17 cellular contexts compared by ENCODE assay signal in the genomic region with DNA sequence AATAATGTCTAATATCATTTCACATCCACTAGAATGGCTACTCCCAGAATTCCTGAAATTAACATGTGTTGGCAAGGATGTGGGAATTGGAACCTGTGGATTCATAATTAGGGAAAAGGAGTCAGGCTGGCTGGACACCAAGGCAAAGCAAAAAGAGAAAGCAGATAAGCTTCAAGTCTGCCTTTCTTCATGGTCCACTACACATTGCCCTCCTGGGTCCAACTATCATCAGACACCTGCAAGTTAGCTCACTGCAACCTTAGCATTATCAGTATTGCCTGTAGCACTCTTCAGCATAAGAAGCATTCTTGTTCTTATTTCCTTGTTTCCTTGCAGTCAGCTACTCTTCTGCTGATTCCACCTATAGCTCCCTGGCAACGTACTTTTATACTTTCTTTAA.
A peak's percentile ranks its signal among the peaks of the same experiment; 100 is the strongest.
DNase-seq lines count a peak whose midpoint lies in the region; ATAC-seq, FAIRE-seq and TF ChIP-seq lines count a peak whose summit lies in the region.
"Had no signal": no experiment of that assay in that cellular context is flagged by ENCODE, and none has a peak within 500 bp of the region (broad histone marks: within the 10 kb centered on the region; RNA-seq: fewer than 3 reads in every experiment).

No MANE protein-coding gene starts in this region.

- H3K4me1 ChIP-seq in BLaER1 treated with 17β-estradiol and CSF1 and Interleukin-3, amounts not matched to agents 10 nM and 100 nM, result peaks cover 15 to 43% (median 32%) of the 10 kb centered on the region in 10 experiments; a peak in 19 of 20 replicates
- H3K4me1 ChIP-seq in Loucy (ENCODE audit: insufficient read depth, low read length, poor library complexity, severe bottlenecking), result peaks cover 33% of the 10 kb centered on the region
- H3K4me1 ChIP-seq: colonic mucosa, prostate gland had no signal

- H3K9ac ChIP-seq in BLaER1 treated with 17β-estradiol and CSF1 and Interleukin-3, amounts not matched to agents 10 nM and 100 nM, result no peak overlapping the region
- peak overlapping the region; percentile 49 for H3K9ac ChIP-seq in Loucy (ENCODE audit: low read depth, low read length, poor library complexity, severe bottlenecking)

- no peaks in the 10 kb centered on the region for H3K79me2 ChIP-seq in Loucy (ENCODE audit: insufficient read depth, low read length)

- POLR2A ChIA-PET in RWPE1 (lab: Yijun Ruan, JAX; ENCODE audit: low non-redundant PET), result no interaction called here

- no peaks in the 10 kb centered on the region for H4K20me1 ChIP-seq in BLaER1 treated with 17β-estradiol and CSF1 and Interleukin-3, amounts not matched to agents 10 nM and 100 nM
- no peaks in the 10 kb centered on the region for H4K20me1 ChIP-seq in Loucy (ENCODE audit: insufficient read depth, low read length, poor library complexity, severe bottlenecking)

- H2AFZ ChIP-seq in Loucy (ENCODE audit: low read length), result peak overlapping the region; percentile 83

- no peak overlapping the region for H3K4me3 ChIP-seq in BLaER1 treated with 17β-estradiol and CSF1 and Interleukin-3, amounts not matched to agents 10 nM and 100 nM
- H3K4me3 ChIP-seq in Loucy (ENCODE audit: low read length, poor library complexity, severe bottlenecking), result peak overlapping the region; percentile 47
- H3K4me3 ChIP-seq: colonic mucosa, prostate gland had no signal

- no peaks in the 10 kb centered on the region for H3K36me3 ChIP-seq in BLaER1 treated with 17β-estradiol and CSF1 and Interleukin-3, amounts not matched to agents 10 nM and 100 nM
- no peaks in the 10 kb centered on the region for H3K36me3 ChIP-seq in Loucy (ENCODE audit: insufficient read depth, low read length)
- H3K36me3 ChIP-seq: colonic mucosa, prostate gland had no signal

- H3K4me2 ChIP-seq in BLaER1 treated with 17β-estradiol and CSF1 and Interleukin-3, amounts not matched to agents 10 nM and 100 nM, result peak overlapping the region in 9 of 11 experiments; percentile 16 to 77 (median 59); a peak in 16 of 22 replicates
- peak overlapping the region; percentile 63 for H3K4me2 ChIP-seq in Loucy (ENCODE audit: low read depth, low read length, poor library complexity, severe bottlenecking)

- CTCF ChIA-PET in RWPE1 (lab: Yijun Ruan, JAX), result interaction anchor here (0.5 kb wide), 1 partner anchor 26 kb away, joined by 3 read pairs; no protein-coding TSS in a partner anchor

- no peaks in the 10 kb centered on the region for H3K9me2 ChIP-seq in Loucy (replicated peaks; ENCODE audit: low read depth, low read length)

- H3K27ac ChIP-seq in BLaER1 treated with 17β-estradiol and CSF1 and Interleukin-3, amounts not matched to agents 10 nM and 100 nM, result no peak overlapping the region
- no peak overlapping the region for H3K27ac ChIP-seq in RWPE1
- H3K27ac ChIP-seq: colonic mucosa, prostate gland had no signal

- peak; percentile 87 for FAIRE-seq in GM19239 (lab: Jason Lieb, UNC)
- FAIRE-seq: A204.1 had no signal

- H3K9me3 ChIP-seq in BLaER1 treated with 17β-estradiol and CSF1 and Interleukin-3, amounts not matched to agents 10 nM and 100 nM (replicated peaks in 1 of 11), result peaks cover 14 to 22% (median 17%) of the 10 kb centered on the region in 11 experiments; a peak in 21 of 22 replicates
- H3K9me3 ChIP-seq in Loucy (ENCODE audit: insufficient read depth, low read depth, low read length), result 0 out of 2 replicates have a peak, but pooled peaks cover 4% of the 10 kb centered on the region
- H3K9me3 ChIP-seq: colonic mucosa, prostate gland had no signal

- TF ChIP-seq CTCF in Loucy (conservative IDR thresholded peaks at IDR 0.05; ENCODE audit: low read length) (no peak), RWPE1 (conservative IDR thresholded peaks at IDR 0.05; ENCODE audit: low read depth) (no peak)

- DNase-seq in GM19239 (ENCODE audit: insufficient read length, low spot score), result no peak
- no peak for DNase-seq in RWPE1 (ENCODE audit: low spot score)
- no peak for DNase-seq in Ammon's horn (ENCODE audit: low spot score)
- no peak for DNase-seq in DMS 273 treated with DMSO at 0.1 percent for 48 hours (lab: John Stamatoyannopoulos, UW)
- DNase-seq: activated CD4-positive, alpha-beta memory T cell treated with anti-CD3 and anti-CD28 coated beads for 36 hours; CD8-positive, alpha-beta T cell; colonic mucosa; H7; kidney glomerular epithelial cell; NCI-H1436 treated with DMSO at 0.1 percent for 48 hours; SIG-M5 had no signal

- H3F3A ChIP-seq in Loucy (ENCODE audit: low read depth), result no peaks in the 10 kb centered on the region

- ATAC-seq in HG02642 (IDR thresholded peaks at IDR 0.05; ENCODE audit: poor library complexity, unreplicated experiment), result peak; percentile 56
- no peak for ATAC-seq in HG03432 (IDR thresholded peaks at IDR 0.05; ENCODE audit: unreplicated experiment)
- ATAC-seq: CD8-positive, alpha-beta T cell had no signal

- no peaks in the 10 kb centered on the region for H3K27me3 ChIP-seq in BLaER1 treated with 17β-estradiol and CSF1 and Interleukin-3, amounts not matched to agents 10 nM and 100 nM
- no peaks in the 10 kb centered on the region for H3K27me3 ChIP-seq in Loucy (ENCODE audit: insufficient read depth, low read length, poor library complexity, severe bottlenecking)
- H3K27me3 ChIP-seq: colonic mucosa had no signal
